In genomic region chr17:69414408-69415274, GRCh38 we compare ENCODE assay signal across 1 cellular context.
TF ChIP-seq lines count a peak whose summit lies in the region.

TSS of gene MAP2K6 (plus strand) at chr17:69414697. CDS start at chr17:69414985, 288 bp downstream.

TF ChIP-seq in K562, 482 proteins besides CTCF, POLR2A, EP300 and RAD21 (continued from another document):
- TF ChIP-seq ZBTB40 (IDR thresholded peaks at IDR 0.05): peak; percentile 50; the same call in 1 of the 2 replicates
- no peak for TF ChIP-seq ZBTB40 (CRISPR knock-in tag; IDR thresholded peaks at IDR 0.05)
- no peak for TF ChIP-seq ZNF134 (CRISPR knock-in tag; conservative IDR thresholded peaks at IDR 0.05)
- peak; percentile 26; the same call in 1 of the 2 replicates for TF ChIP-seq CXXC5 (CRISPR knock-in tag; IDR thresholded peaks at IDR 0.05)
- peak; percentile 79 for TF ChIP-seq GABPA (tag; conservative IDR thresholded peaks at IDR 0.05; ENCODE audit: low read depth)
- TF ChIP-seq ZFP30 (CRISPR knock-in tag; IDR thresholded peaks at IDR 0.05; ENCODE audit: borderline replicate concordance): no peak
- no peak for TF ChIP-seq PML (IDR thresholded peaks at IDR 0.05; ENCODE audit: low read length)
- TF ChIP-seq ATF1 (CRISPR knock-in tag; IDR thresholded peaks at IDR 0.05): no peak
- peak; percentile 63 for TF ChIP-seq ATF1 (tag; IDR thresholded peaks at IDR 0.05)
- TF ChIP-seq CREM (IDR thresholded peaks at IDR 0.05; ENCODE audit: low read depth): peak; percentile 57; the same call in 1 of the 2 replicates
- peak; percentile 85 for TF ChIP-seq HCFC1 (IDR thresholded peaks at IDR 0.05; ENCODE audit: low read depth, low read length)
- peak; percentile 58 to 69 for TF ChIP-seq NRF1 (conservative IDR thresholded peaks at IDR 0.05 in 1 of 2, IDR thresholded peaks at IDR 0.05 in 1 of 2)
- peak; percentile 68; the same call in 1 of the 2 replicates for TF ChIP-seq GABPB1 (CRISPR knock-in tag; IDR thresholded peaks at IDR 0.05)
- no peak for TF ChIP-seq DMBX1 (CRISPR knock-in tag; IDR thresholded peaks at IDR 0.05; ENCODE audit: borderline replicate concordance)
- no peak for TF ChIP-seq FOXA1 (IDR thresholded peaks at IDR 0.05; ENCODE audit: borderline replicate concordance)
- no peak for TF ChIP-seq CEBPZ (IDR thresholded peaks at IDR 0.05; ENCODE audit: borderline replicate concordance, low read depth, low read length)
- TF ChIP-seq ETS1 (conservative IDR thresholded peaks at IDR 0.05; ENCODE audit: control insufficient read depth, low read depth, low read length): 0 out of 2 replicates have a peak, but pooled peaks have one; percentile 41
- TF ChIP-seq ARID3B (CRISPR knock-in tag; IDR thresholded peaks at IDR 0.05; ENCODE audit: borderline replicate concordance): no peak
